ENCODE assay signal across 9 cellular contexts in genomic region chr17:48427598-48427997, GRCh38. TPM values are rescaled to one million over a fixed set of nuclear protein-coding genes. Genes with fewer than 3 reads are reported as not detected.
A peak's percentile ranks its signal among the peaks of the same experiment; 100 is the strongest.
DNase-seq lines count a peak whose midpoint lies in the region; ATAC-seq and TF ChIP-seq lines count a peak whose summit lies in the region.
"Had no signal": no experiment of that assay in that cellular context is flagged by ENCODE, and none has a peak within 500 bp of the region (broad histone marks: within the 10 kb centered on the region; RNA-seq: fewer than 3 reads in every experiment).

No MANE protein-coding gene starts in this region.

- no peaks in the 10 kb centered on the region for H3K9me3 Mint-ChIP-seq in activated T-cell treated with anti-CD3 and anti-CD28 coated beads, Interleukin-2, amount 50 U/mL, for 72 hours

- ATAC-seq in activated T-cell treated with anti-CD3 and anti-CD28 coated beads, Interleukin-2, amount 50 U/mL, for 72 hours (replicated peaks in 1 of 2) = peak; percentile 70 to 72

- H3K4me1 Mint-ChIP-seq in activated T-cell treated with anti-CD3 and anti-CD28 coated beads, Interleukin-2, amount 50 U/mL, for 72 hours (ENCODE audit: low read depth) = peaks cover 71% of the 10 kb centered on the region

- in situ Hi-C loops in GM13977 (cut with MboI; ENCODE audit: low pct_unique_long_range_greater_than_20kb, low sequenced_read_pairs, unreplicated experiment) = no loop called here

- H3K4me3 Mint-ChIP-seq in activated T-cell treated with anti-CD3 and anti-CD28 coated beads, Interleukin-2, amount 50 U/mL, for 72 hours = peak overlapping the region; percentile 92 to 96

- DNase-seq in GM13977 (ENCODE audit: low spot score) (peak; percentile 73), OCI-M1 (lab: John Stamatoyannopoulos, UW) (peak; percentile 66), SHP77 treated with DMSO at 0.1 percent for 48 hours (lab: John Stamatoyannopoulos, UW) (no peak), cerebellar nuclear complex (lab: John Stamatoyannopoulos, UW) (no peak), retina (no peak), H4 (ENCODE audit: low spot score) (no peak)
- peak; percentile 75 to 83 for DNase-seq in activated T-cell treated with anti-CD3 and anti-CD28 coated beads, Interleukin-2, amount 50 U/mL, for 72 hours
- peak; percentile 69 for DNase-seq in stimulated activated CD4-positive, alpha-beta T cell treated with anti-CD3 and anti-CD28 coated beads, Interleukin-2, amount 100 ng/mL, for 4 hours (ENCODE audit: low read depth)
- DNase-seq: esophagus squamous epithelium had no signal

- peak overlapping the region; percentile 97 for H3K27ac Mint-ChIP-seq in activated T-cell treated with anti-CD3 and anti-CD28 coated beads, Interleukin-2, amount 50 U/mL, for 72 hours

- peaks cover 4 to 6% of the 10 kb centered on the region in 2 donors for H3K36me3 Mint-ChIP-seq in activated T-cell treated with anti-CD3 and anti-CD28 coated beads, Interleukin-2, amount 50 U/mL, for 72 hours (ENCODE audit: insufficient read depth in 2 of 2)

- H3K27me3 Mint-ChIP-seq in activated T-cell treated with anti-CD3 and anti-CD28 coated beads, Interleukin-2, amount 50 U/mL, for 72 hours (ENCODE audit: low read depth) = no peaks in the 10 kb centered on the region

- no peak for TF ChIP-seq CTCF in GM13977 (IDR thresholded peaks at IDR 0.05; ENCODE audit: extremely low read depth, insufficient read depth, missing control alignments)

RNA-seq across cellular contexts. Expression of gene SKAP1, which starts 2.4 kb away (rescaled TPM):
- total RNA-seq in activated T-cell treated with anti-CD3 and anti-CD28 coated beads, Interleukin-2, amount 50 U/mL, for 72 hours = 100 to 1,000 TPM in 1 of 2 donors, 10 to 100 TPM in 1; 96.6 to 108 TPM
- total RNA-seq in H4 (2014; rRNA removed; shearing (Covaris generic)) = not detected in 2 replicates

Comparison
In these comparisons a context has a peak if more than half of its experiments do, and no peak if none do; other contexts are left out.
1. DNase-seq: peak in GM13977 (single experiment), OCI-M1 (single experiment), activated T-cell treated with anti-CD3 and anti-CD28 coated beads, Interleukin-2, amount 50 U/mL, for 72 hours (2 of 2) and stimulated activated CD4-positive, alpha-beta T cell treated with anti-CD3 and anti-CD28 coated beads, Interleukin-2, amount 100 ng/mL, for 4 hours (single experiment); none in SHP77 treated with DMSO at 0.1 percent for 48 hours (single experiment), cerebellar nuclear complex (0 of 2), retina (single experiment) and H4 (single experiment).
2. RNA of gene SKAP1, which starts 2.4 kb away (total RNA-seq): 96.6 to 108 TPM in activated T-cell treated with anti-CD3 and anti-CD28 coated beads, Interleukin-2, amount 50 U/mL, for 72 hours; not detected in H4; every median in the first group is over 10 times any median in the second.